In the genomic region with DNA sequence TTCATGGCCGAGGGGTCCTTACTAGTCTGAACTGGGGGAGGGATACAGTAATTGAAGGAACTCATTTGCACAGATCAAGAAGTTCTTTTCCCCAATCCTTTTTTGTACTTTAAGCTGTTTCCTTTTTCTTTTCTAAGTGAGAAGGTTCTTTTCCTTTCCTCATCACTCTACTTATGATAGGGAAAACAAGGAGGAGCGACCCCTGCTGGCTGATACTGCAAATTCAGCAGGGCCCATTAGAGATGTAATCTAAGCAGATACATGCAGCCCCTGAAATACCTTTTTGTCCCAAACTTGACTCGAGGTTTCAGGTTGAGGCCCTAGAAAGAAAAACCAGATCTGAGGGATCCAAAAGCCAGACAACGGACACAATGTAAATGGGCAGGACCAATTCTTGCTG, we compare ENCODE assay signal across 11 cellular contexts.
DNase-seq lines count a peak whose midpoint lies in the region; FAIRE-seq and TF ChIP-seq lines count a peak whose summit lies in the region.
"Had no signal": no experiment of that assay in that cellular context is flagged by ENCODE, and none has a peak within 500 bp of the region (broad histone marks: within the 10 kb centered on the region; RNA-seq: fewer than 3 reads in every experiment).

No MANE protein-coding gene starts in this region.

- FAIRE-seq in H1 (lab: Jason Lieb, UNC), result no peak

- no peak overlapping the region for H3K23ac ChIP-seq in H1 (ENCODE audit: insufficient read length)

- H3K4me1 ChIP-seq in H1 (replicated peaks in 1 of 4; ENCODE audit: control insufficient read depth in 3 of 4, insufficient read depth in 4 of 4, low read length in 3 of 4), result no peaks in the 10 kb centered on the region
- H3K4me1 ChIP-seq in ascending aorta, result no peaks in the 10 kb centered on the region
- H3K4me1 ChIP-seq: esophagus muscularis mucosa, SJSA1 had no signal

- POLR2A ChIA-PET in H1 (lab: Charles Lee; ENCODE audit: partially characterized antibody), result no interaction called here

- no peak overlapping the region for H2AFZ ChIP-seq in H1 (ENCODE audit: low read length)

- H3K14ac ChIP-seq in H1 (ENCODE audit: insufficient read length), result no peak overlapping the region

- peak; percentile 34 to 35; a peak in 2 of 4 replicates for TF ChIP-seq RAD21 in H1 (IDR thresholded peaks at IDR 0.05 in 1 of 2, conservative IDR thresholded peaks at IDR 0.05 in 1 of 2; ENCODE audit: low read depth in 2 of 2, low read length in 2 of 2)

- H2BK20ac ChIP-seq in H1 (ENCODE audit: low read length), result no peak overlapping the region

- no peak overlapping the region for H3K27ac Mint-ChIP-seq in activated naive CD4-positive, alpha-beta T cell treated with anti-CD3 and anti-CD28 coated beads, Interleukin-2, amount 10 ng/mL, durations not matched to agents 7 days and 5 days
- H3K27ac Mint-ChIP-seq: activated T-helper 2 cell treated with anti-CD3 and anti-CD28 coated beads, Interferon-gamma antibody, Interleukin-2, Interleukin-4, amounts not matched to agents 10 μg/mL and 5 μg/mL and 100 μg/mL, durations not matched to agents 14 hours and 24 hours and 36 hours had no signal

- H3K9me3 Mint-ChIP-seq in activated naive CD4-positive, alpha-beta T cell treated with anti-CD3 and anti-CD28 coated beads, Interleukin-2, amount 10 ng/mL, durations not matched to agents 7 days and 5 days, result peaks cover 6% of the 10 kb centered on the region

- no peaks in the 10 kb centered on the region for H4K20me1 ChIP-seq in H1 (replicated peaks in 1 of 2; ENCODE audit: control insufficient read depth in 1 of 2, insufficient read depth in 2 of 2, low read length in 2 of 2)

- H3K9me3 ChIP-seq in H1 (ENCODE audit: insufficient read depth in 2 of 2, low read depth in 1 of 2, low read length in 1 of 2), result peaks cover 17 to 20% of the 10 kb centered on the region in 2 experiments
- no peaks in the 10 kb centered on the region for H3K9me3 ChIP-seq in MG63
- no peaks in the 10 kb centered on the region for H3K9me3 ChIP-seq in ascending aorta
- H3K9me3 ChIP-seq: SJSA1 had no signal

- no peak overlapping the region for H3K27ac ChIP-seq in 22Rv1
- H3K27ac ChIP-seq in H1 (ENCODE audit: low read depth, low read length), result no peak overlapping the region
- H3K27ac ChIP-seq in ascending aorta, result no peak overlapping the region
- H3K27ac ChIP-seq: esophagus muscularis mucosa, SJSA1 had no signal

- no peak overlapping the region for H2AK5ac ChIP-seq in H1 (ENCODE audit: low read depth, low read length)

- no peaks in the 10 kb centered on the region for H3K27me3 Mint-ChIP-seq in activated naive CD4-positive, alpha-beta T cell treated with anti-CD3 and anti-CD28 coated beads, Interleukin-2, amount 10 ng/mL, durations not matched to agents 7 days and 5 days

- no peaks in the 10 kb centered on the region for H3K23me2 ChIP-seq in H1 (ENCODE audit: low read depth, low read length)

- no peak overlapping the region for H3K4me2 ChIP-seq in H1 (ENCODE audit: insufficient read depth in 1 of 2, low read depth in 2 of 2, low read length in 2 of 2)

- no peaks in the 10 kb centered on the region for H3K27me3 ChIP-seq in H1 (replicated peaks in 1 of 4; ENCODE audit: control insufficient read depth in 3 of 4, extremely low read depth in 1 of 4, insufficient read depth in 3 of 4, low read length in 3 of 4)
- no peaks in the 10 kb centered on the region for H3K27me3 ChIP-seq in MG63
- no peaks in the 10 kb centered on the region for H3K27me3 ChIP-seq in ascending aorta
- H3K27me3 ChIP-seq: esophagus muscularis mucosa, SJSA1 had no signal

- no peak for TF ChIP-seq EP300 in H1 (IDR thresholded peaks at IDR 0.05; ENCODE audit: borderline replicate concordance in 1 of 2, low read depth in 2 of 2, low read length in 2 of 2)

- H3K79me1 ChIP-seq in H1 (ENCODE audit: low read depth, low read length), result no peaks in the 10 kb centered on the region

- no peak overlapping the region for H3K18ac ChIP-seq in H1 (ENCODE audit: extremely low read depth, low read length)

- no peak overlapping the region for H2BK5ac ChIP-seq in H1 (ENCODE audit: low read depth, low read length)

- no peak overlapping the region for H4K5ac ChIP-seq in H1 (ENCODE audit: insufficient read length, low read depth, low read length)

- H3K4ac ChIP-seq in H1 (replicated peaks; ENCODE audit: insufficient read length, low read depth, low read length), result no peak overlapping the region

- no peak overlapping the region for H3K56ac ChIP-seq in H1 (replicated peaks; ENCODE audit: insufficient read length, low read depth, low read length)

- H4K91ac ChIP-seq in H1 (replicated peaks; ENCODE audit: insufficient read length, low read length), result no peak overlapping the region

- no peak for TF ChIP-seq POLR2A in H1 (IDR thresholded peaks at IDR 0.05; ENCODE audit: control extremely low read depth in 1 of 2, low read depth in 2 of 2, low read length in 2 of 2)

- TF ChIP-seq CTCF in 22Rv1 (IDR thresholded peaks at IDR 0.05) (peak; percentile 60), LNCaP clone FGC (IDR thresholded peaks at IDR 0.05; ENCODE audit: control insufficient read depth, extremely low read depth, insufficient read depth) (peak; percentile 34), H1 (IDR thresholded peaks at IDR 0.05; ENCODE audit: control extremely low read depth in 1 of 3, insufficient read depth in 1 of 3, low read depth in 1 of 3, low read length in 3 of 3) (peak in 2 of 3 experiments; percentile 28 to 48; a peak in 2 of 4 replicates), ascending aorta (IDR thresholded peaks at IDR 0.05) (no peak)

- DNase-seq in ELR (ENCODE audit: low read depth) (peak; percentile 23), LNCaP clone FGC (ENCODE audit: low read depth) (peak; percentile 1), H1 (ENCODE audit: low read depth in 1 of 2, low spot score in 2 of 2) (peak; percentile 13 to 79), MG63 (no peak), NCI-H226 (no peak), ascending aorta (ENCODE audit: low spot score in 2 of 2) (no peak)
- no peak for DNase-seq in activated naive CD4-positive, alpha-beta T cell treated with anti-CD3 and anti-CD28 coated beads, Interleukin-2, amount 10 ng/mL, durations not matched to agents 7 days and 5 days

- no peak overlapping the region for H3K4me3 Mint-ChIP-seq in activated naive CD4-positive, alpha-beta T cell treated with anti-CD3 and anti-CD28 coated beads, Interleukin-2, amount 10 ng/mL, durations not matched to agents 7 days and 5 days

- 74% methylated on average over 4 of the region's 4 CpGs; no CpG with 5 or more reads in 1 of the 2 experiments for WGBS in H1 (ENCODE audit: extremely low coverage in 1 of 2, insufficient coverage in 1 of 2, insufficient read length in 1 of 2, insufficient replicate concordance in 2 of 2, low coverage in 1 of 2, low lambda C conversion rate in 2 of 2, missing lambda C conversion rate in 1 of 2), 2 experiments

- intact Hi-C loops in ascending aorta (cut with DNase I), result no loop called here

- H3K4me3 ChIP-seq in LNCaP clone FGC (ENCODE audit: low read depth, low read length) (no peak overlapping the region), H1 (ENCODE audit: extremely low read depth in 1 of 4, insufficient read depth in 2 of 4, low read depth in 3 of 4, low read length in 4 of 4) (no peak overlapping the region), MG63 (no peak overlapping the region), ascending aorta (no peak overlapping the region)
- H3K4me3 ChIP-seq: esophagus muscularis mucosa, SJSA1 had no signal

- no peaks in the 10 kb centered on the region for H3K36me3 Mint-ChIP-seq in activated naive CD4-positive, alpha-beta T cell treated with anti-CD3 and anti-CD28 coated beads, Interleukin-2, amount 10 ng/mL, durations not matched to agents 7 days and 5 days

- H2BK15ac ChIP-seq in H1 (ENCODE audit: low read length), result no peak overlapping the region

- H3K36me3 ChIP-seq in H1 (ENCODE audit: control insufficient read depth in 2 of 4, insufficient read depth in 4 of 4, low read length in 3 of 4) (no peaks in the 10 kb centered on the region), MG63 (no peaks in the 10 kb centered on the region), ascending aorta (no peaks in the 10 kb centered on the region)
- H3K36me3 ChIP-seq: esophagus muscularis mucosa, SJSA1 had no signal

- CTCF ChIA-PET in H1 (lab: Charles Lee; ENCODE audit: partially characterized antibody), result interaction anchor here (0.7 to 2.7 kb wide), 11 partner anchors 9 to 904 kb away, joined by 3 to 10 read pairs (median 4); no protein-coding TSS in a partner anchor
- CTCF ChIA-PET in activated naive CD4-positive, alpha-beta T cell treated with anti-CD3 and anti-CD28 coated beads, Interleukin-2, amount 10 ng/mL, durations not matched to agents 7 days and 5 days (lab: Charles Lee), result no interaction called here

- H3K79me2 ChIP-seq in H1 (ENCODE audit: control insufficient read depth in 1 of 2, insufficient read depth in 2 of 2, low read length in 2 of 2), result no peaks in the 10 kb centered on the region

- no peaks in the 10 kb centered on the region for H3K4me1 Mint-ChIP-seq in activated naive CD4-positive, alpha-beta T cell treated with anti-CD3 and anti-CD28 coated beads, Interleukin-2, amount 10 ng/mL, durations not matched to agents 7 days and 5 days

- no peak overlapping the region for H2BK120ac ChIP-seq in H1 (replicated peaks; ENCODE audit: low read depth, low read length)

- no peak overlapping the region for H3K9ac ChIP-seq in H1 (replicated peaks in 1 of 4; ENCODE audit: extremely low read depth in 1 of 4, low read depth in 3 of 4, low read length in 3 of 4)

- H4K8ac ChIP-seq in H1 (ENCODE audit: extremely low read depth, insufficient read depth, low read length), result no peak overlapping the region

- H2BK12ac ChIP-seq in H1 (ENCODE audit: low read depth, low read length), result no peak overlapping the region

TF ChIP-seq in H1, 55 proteins besides CTCF, POLR2A, EP300 and RAD21:
- no peak for TF ChIP-seq TBP (IDR thresholded peaks at IDR 0.05; ENCODE audit: low read depth, low read length)

Comparison
In these comparisons a context has a peak if more than half of its experiments do, and no peak if none do; other contexts are left out.
1. CTCF ChIP-seq: peak in 22Rv1 (single experiment), LNCaP clone FGC (single experiment) and H1 (2 of 3); none in ascending aorta (0 of 3).
2. DNase-seq: peak in ELR (single experiment), LNCaP clone FGC (single experiment) and H1 (2 of 2); none in MG63 (single experiment), activated naive CD4-positive, alpha-beta T cell treated with anti-CD3 and anti-CD28 coated beads, Interleukin-2, amount 10 ng/mL, durations not matched to agents 7 days and 5 days (single experiment), NCI-H226 (single experiment) and ascending aorta (0 of 2).